1 cellular context compared by ENCODE assay signal in genomic region chr1:58783090-58783992, GRCh38.
A peak's percentile ranks its signal among the peaks of the same experiment; 100 is the strongest.
TF ChIP-seq lines count a peak whose summit lies in the region.

No MANE protein-coding gene starts in this region.

TF ChIP-seq in GM12878, 131 proteins besides CTCF, POLR2A, EP300 and RAD21 (continued from another document):
- TF ChIP-seq PRDM15 (CRISPR knock-in tag; IDR thresholded peaks at IDR 0.05) (no peak), ZBTB33 (IDR thresholded peaks at IDR 0.05) (no peak), SUZ12 (IDR thresholded peaks at IDR 0.05; ENCODE audit: unreplicated experiment) (no peak), CHD1 (IDR thresholded peaks at IDR 0.05; ENCODE audit: low read depth, low read length) (no peak), TBL1XR1 (IDR thresholded peaks at IDR 0.05; ENCODE audit: low read depth, low read length) (no peak), MXI1 (IDR thresholded peaks at IDR 0.05; ENCODE audit: low read depth, low read length) (no peak), IRF4 (IDR thresholded peaks at IDR 0.05; ENCODE audit: low read depth, low read length) (no peak), CBFB (IDR thresholded peaks at IDR 0.05; ENCODE audit: low read depth) (no peak), PAX8 (IDR thresholded peaks at IDR 0.05) (no peak), ZNF24 (IDR thresholded peaks at IDR 0.05) (no peak), ZNF687 (IDR thresholded peaks at IDR 0.05) (peak; percentile 31), CEBPB (IDR thresholded peaks at IDR 0.05; ENCODE audit: borderline replicate concordance in 1 of 2, low read depth in 2 of 2, low read length in 2 of 2) (no peak), DPF2 (IDR thresholded peaks at IDR 0.05) (peak; percentile 48; the same call in 1 of the 2 replicates), E4F1 (IDR thresholded peaks at IDR 0.05; ENCODE audit: borderline replicate concordance, partially characterized antibody) (no peak), ZNF207 (IDR thresholded peaks at IDR 0.05; ENCODE audit: borderline replicate concordance) (0 out of 2 replicates have a peak, but pooled peaks have one; percentile 25)
